ENCODE assay signal across 18 cellular contexts in the genomic region with DNA sequence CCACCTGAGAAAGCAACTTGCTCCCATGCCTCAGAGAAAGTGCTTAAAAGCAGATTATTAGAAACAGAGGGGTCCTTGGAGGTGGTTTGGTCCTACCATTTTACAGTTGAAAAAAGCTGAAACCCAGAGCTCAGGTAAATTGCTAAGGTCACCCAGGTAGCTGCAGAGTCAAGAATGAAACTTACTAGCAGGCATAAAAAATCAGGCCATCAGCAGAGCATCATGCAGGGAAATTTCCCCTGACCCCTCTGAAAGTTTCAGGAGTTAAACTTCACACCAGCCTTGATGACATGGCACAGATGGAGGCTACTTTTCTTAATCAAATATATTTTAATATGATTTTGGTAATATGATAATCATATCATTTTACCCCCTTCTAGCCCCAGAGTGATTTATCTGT.
"Had no signal": no experiment of that assay in that cellular context is flagged by ENCODE, and none has a peak within 500 bp of the region (broad histone marks: within the 10 kb centered on the region; RNA-seq: fewer than 3 reads in every experiment).

No MANE protein-coding gene starts in this region.

- H3K36me3 ChIP-seq: ovary had no signal

- H3K27me3 ChIP-seq: esophagus squamous epithelium, hepatocyte, ovary, right lobe of liver had no signal

- H3K9me3 ChIP-seq: esophagus squamous epithelium, ovary, right lobe of liver had no signal

- H3K4me2 ChIP-seq: hepatocyte had no signal

- H3K9me3 Mint-ChIP-seq: naive thymus-derived CD4-positive, alpha-beta T cell; neural crest cell; stimulated activated naive B cell treated with anti-CD40 and anti-IgM and Interleukin-4, amounts not matched to agents 10 μg/mL and 1 μg/mL and 100 μg/mL, for 72 hours had no signal

- ATAC-seq: naive thymus-derived CD4-positive, alpha-beta T cell; right lobe of liver had no signal

- DNase-seq: cerebellar nuclear complex; dermis blood vessel endothelial cell; esophagus squamous epithelium; foreskin fibroblast; head of caudate nucleus; kidney glomerular epithelial cell; naive thymus-derived CD4-positive, alpha-beta T cell; nucleus accumbens; ovary; right lobe of liver; stimulated activated CD4-positive, alpha-beta T cell treated with anti-CD3 and anti-CD28 coated beads, Interleukin-4, amount 100 ng/mL, for 1 hour; stimulated activated CD8-positive, alpha-beta memory T cell treated with anti-CD3 and anti-CD28 coated beads, Interleukin-4, amount 100 ng/mL, for 48 hours; stimulated activated naive B cell treated with anti-CD40 and anti-IgM and Interleukin-4, amounts not matched to agents 10 μg/mL and 1 μg/mL and 100 μg/mL, for 72 hours; trophoblast cell had no signal

- H3K79me2 ChIP-seq: hepatocyte had no signal

- H3K27me3 Mint-ChIP-seq: naive thymus-derived CD4-positive, alpha-beta T cell; stimulated activated naive B cell treated with anti-CD40 and anti-IgM and Interleukin-4, amounts not matched to agents 10 μg/mL and 1 μg/mL and 100 μg/mL, for 72 hours had no signal

- H3K4me3 Mint-ChIP-seq: naive thymus-derived CD4-positive, alpha-beta T cell; neural crest cell had no signal

- H3K27ac ChIP-seq: hepatocyte, right lobe of liver had no signal

- H2AFZ ChIP-seq: hepatocyte had no signal

- FAIRE-seq: colon, islet of Langerhans had no signal

- H3K4me3 ChIP-seq: esophagus squamous epithelium, hepatocyte, ovary, right lobe of liver had no signal
